In the genomic region with DNA sequence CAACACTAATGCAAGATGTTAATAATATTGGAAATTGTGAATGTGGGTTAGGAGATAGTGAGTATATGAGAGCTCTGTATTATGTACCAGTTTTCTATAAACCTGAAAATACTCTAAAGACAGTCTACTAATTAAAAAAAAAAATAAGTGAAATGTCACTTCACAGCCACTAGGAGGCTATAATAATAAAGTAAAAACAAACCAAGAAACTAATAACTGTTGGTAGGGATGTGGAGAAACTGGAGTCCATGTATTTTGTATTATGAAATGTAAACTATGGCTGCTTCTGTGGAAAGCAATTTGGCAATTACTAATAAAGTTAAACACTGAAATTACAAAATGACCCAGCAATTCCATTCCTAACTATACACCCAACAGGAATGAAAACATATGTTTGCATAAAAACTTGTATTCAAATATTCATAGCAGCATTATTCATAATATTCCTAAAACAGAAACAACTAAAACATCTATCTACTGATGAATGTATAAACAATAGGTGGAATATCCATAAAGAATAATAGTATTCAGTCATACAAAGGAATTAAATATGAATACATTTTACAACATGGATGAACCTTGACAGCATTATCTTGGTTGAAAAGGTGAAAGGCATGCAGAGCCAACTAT, we compare ENCODE assay signal across 11 cellular contexts. TPM values are rescaled to one million over a fixed set of nuclear protein-coding genes. Genes with fewer than 3 reads are reported as not detected.
DNase-seq lines count a peak whose midpoint lies in the region; ATAC-seq and TF ChIP-seq lines count a peak whose summit lies in the region.
"Had no signal": no experiment of that assay in that cellular context is flagged by ENCODE, and none has a peak within 500 bp of the region (broad histone marks: within the 10 kb centered on the region; RNA-seq: fewer than 3 reads in every experiment).

No MANE protein-coding gene starts in this region.

- DNase-seq in cardiac muscle cell (ENCODE audit: low read depth in 1 of 2, low spot score in 1 of 2): peak in 1 of 2 donors; percentile 3
- no peak for DNase-seq in Right ventricle myocardium superior
- DNase-seq in IMR-90: no peak
- no peak for DNase-seq in mammary epithelial cell
- no peak for DNase-seq in tibial artery
- DNase-seq in Caco-2: no peak
- no peak for DNase-seq in activated T-cell treated with anti-CD3 and anti-CD28 coated beads, Interleukin-2, amount 50 U/mL, for 48 hours
- no peak for DNase-seq in activated CD8-positive, alpha-beta memory T cell treated with anti-CD3 and anti-CD28 coated beads, Interleukin-2, amount 50 U/mL, for 4 hours
- DNase-seq: activated CD4-positive, alpha-beta T cell treated with anti-CD3 and anti-CD28 coated beads for 4 hours; NCI-H526 treated with DMSO at 0.1 percent for 48 hours had no signal

- H3K56ac ChIP-seq in IMR-90 (ENCODE audit: extremely low read depth, insufficient read depth, low read length): no peak overlapping the region

- CTCF ChIA-PET in IMR-90 (lab: Yijun Ruan, JAX) (interaction anchor here (1.4 kb wide), 1 partner anchor 31 kb away, joined by 3 read pairs; no protein-coding TSS in a partner anchor), mammary epithelial cell (lab: Charles Lee; ENCODE audit: low non-redundant PET) (interaction anchor here (0.5 to 0.6 kb wide), 2 partner anchors 85 to 172 kb away, joined by 3 to 11 read pairs; no protein-coding TSS in a partner anchor), Caco-2 (lab: Charles Lee) (no interaction called here)

- H3K27me3 ChIP-seq in cardiac muscle cell (no peaks in the 10 kb centered on the region), IMR-90 (ENCODE audit: control insufficient read depth, insufficient read depth, low read length) (no peaks in the 10 kb centered on the region), mammary epithelial cell (ENCODE audit: insufficient read depth, low read length) (no peaks in the 10 kb centered on the region), tibial artery (no peaks in the 10 kb centered on the region), Caco-2 (replicated peaks; ENCODE audit: control insufficient read depth, insufficient read depth, low read length) (no peaks in the 10 kb centered on the region)

- H3K9me3 Mint-ChIP-seq in Caco-2 (ENCODE audit: unreplicated experiment): no peaks in the 10 kb centered on the region

- intact Hi-C loops in Right ventricle myocardium superior (cut with DNase I): no loop called here
- intact Hi-C loops in IMR-90 (cut with micrococcal nuclease): loop anchor here (10.0 kb wide), 1 partner anchor 60 kb away; no protein-coding TSS in a partner anchor
- intact Hi-C loops in mammary epithelial cell (cut with micrococcal nuclease): loop anchor here (5.0 kb wide), 1 partner anchor 358 kb away; no protein-coding TSS in a partner anchor
- intact Hi-C loops in tibial artery (cut with DNase I; ENCODE audit: low total_unique reads): no loop called here
- intact Hi-C loops in Caco-2 (cut with micrococcal nuclease; ENCODE audit: unreplicated experiment): loop anchor here (1.0 kb wide), 1 partner anchor 91 kb away; no protein-coding TSS in a partner anchor

- H3K4me1 ChIP-seq in cardiac muscle cell (ENCODE audit: low read depth) (no peaks in the 10 kb centered on the region), IMR-90 (ENCODE audit: control insufficient read depth, insufficient read depth, low read length) (no peaks in the 10 kb centered on the region), mammary epithelial cell (ENCODE audit: insufficient read depth, low read length) (no peaks in the 10 kb centered on the region), tibial artery (no peaks in the 10 kb centered on the region), Caco-2 (no peaks in the 10 kb centered on the region)

- dilution Hi-C loops in IMR-90 (cut with HindIII; ENCODE audit: low sequenced_read_pairs, unreplicated experiment) (no loop called here), mammary epithelial cell (cut with HindIII; ENCODE audit: low sequenced_read_pairs) (no loop called here)

- H2AFZ ChIP-seq in IMR-90 (replicated peaks; ENCODE audit: low read length, poor library complexity) (no peak overlapping the region), mammary epithelial cell (ENCODE audit: low read depth, low read length) (no peak overlapping the region)

- no peak overlapping the region for H4K5ac ChIP-seq in IMR-90 (ENCODE audit: low read depth, low read length)

- H2BK5ac ChIP-seq in IMR-90 (ENCODE audit: low read depth, low read length, poor library complexity, severe bottlenecking): no peak overlapping the region

- in situ Hi-C loops in IMR-90 (cut with MboI; ENCODE audit: low sequenced_read_pairs): no loop called here
- in situ Hi-C loops in mammary epithelial cell (cut with MboI; ENCODE audit: low sequenced_read_pairs in 2 of 2): no loop called here

- no peak for ATAC-seq in Right ventricle myocardium superior (ENCODE audit: poor library complexity)
- ATAC-seq in IMR-90 (ENCODE audit: low read depth): no peak

- H3K18ac ChIP-seq in IMR-90 (ENCODE audit: low read depth, low read length): no peak overlapping the region

- no peaks in the 10 kb centered on the region for H3K36me3 ChIP-seq in cardiac muscle cell
- H3K36me3 ChIP-seq in IMR-90 (ENCODE audit: control insufficient read depth, insufficient read depth, low read length): no peaks in the 10 kb centered on the region
- no peaks in the 10 kb centered on the region for H3K36me3 ChIP-seq in mammary epithelial cell (ENCODE audit: insufficient read depth, low read length)
- H3K36me3 ChIP-seq in tibial artery: no peaks in the 10 kb centered on the region
- no peaks in the 10 kb centered on the region for H3K36me3 ChIP-seq in Caco-2 (ENCODE audit: control insufficient read depth, insufficient read depth, low read length)

- H2AK9ac ChIP-seq in IMR-90 (replicated peaks; ENCODE audit: low read depth, low read length, poor library complexity): no peak overlapping the region

- no peaks in the 10 kb centered on the region for H3K9me1 ChIP-seq in IMR-90 (ENCODE audit: insufficient read depth, low read length)

- no peak overlapping the region for H2AK5ac ChIP-seq in IMR-90 (ENCODE audit: low read depth, low read length)

- H3K4me1 Mint-ChIP-seq in Caco-2 (ENCODE audit: low read depth, unreplicated experiment): no peaks in the 10 kb centered on the region

- no peaks in the 10 kb centered on the region for H3K27me3 Mint-ChIP-seq in Caco-2 (ENCODE audit: insufficient read depth, unreplicated experiment)

- H4K20me1 ChIP-seq in IMR-90 (ENCODE audit: insufficient read depth, low read length): no peaks in the 10 kb centered on the region
- H4K20me1 ChIP-seq in mammary epithelial cell (ENCODE audit: insufficient read depth, low read length): no peaks in the 10 kb centered on the region

- no peaks in the 10 kb centered on the region for H3K79me2 ChIP-seq in mammary epithelial cell (ENCODE audit: insufficient read depth, low read length)

- no peaks in the 10 kb centered on the region for H3K36me3 Mint-ChIP-seq in Caco-2 (ENCODE audit: insufficient read depth, unreplicated experiment)

- H3K9ac ChIP-seq in IMR-90 (ENCODE audit: low read depth, low read length) (no peak overlapping the region), mammary epithelial cell (ENCODE audit: insufficient read depth, low read length) (no peak overlapping the region)

- TF ChIP-seq RAD21 in IMR-90 (IDR thresholded peaks at IDR 0.05; ENCODE audit: low read length): no peak

- no peak overlapping the region for H4K91ac ChIP-seq in IMR-90 (ENCODE audit: insufficient read depth, low read depth, low read length)

- H3K4me2 ChIP-seq in IMR-90 (ENCODE audit: low read depth, low read length) (no peak overlapping the region), mammary epithelial cell (ENCODE audit: insufficient read depth, low read depth, low read length) (no peak overlapping the region)

- POLR2A ChIA-PET in IMR-90 (lab: Charles Lee; ENCODE audit: unreplicated experiment) (no interaction called here), Caco-2 (lab: Charles Lee) (no interaction called here)

- H3K79me1 ChIP-seq in IMR-90 (ENCODE audit: low read depth in 1 of 2, low read length in 2 of 2): no peaks in the 10 kb centered on the region

- H2BK120ac ChIP-seq in IMR-90 (ENCODE audit: low read depth, low read length): no peak overlapping the region

- no peak overlapping the region for H3K27ac Mint-ChIP-seq in Caco-2 (ENCODE audit: unreplicated experiment)

- TF ChIP-seq CTCF in cardiac muscle cell (IDR thresholded peaks at IDR 0.05; ENCODE audit: low read depth, low read length): peak; percentile 28
- TF ChIP-seq CTCF in IMR-90 (conservative IDR thresholded peaks at IDR 0.05; ENCODE audit: low read depth, low read length): peak; percentile 31
- TF ChIP-seq CTCF in mammary epithelial cell (conservative IDR thresholded peaks at IDR 0.05 in 1 of 2, IDR thresholded peaks at IDR 0.05 in 1 of 2; ENCODE audit: extremely low read depth in 1 of 2, insufficient read depth in 1 of 2, low read depth in 1 of 2, low read length in 2 of 2): peak; percentile 40 to 47
- TF ChIP-seq CTCF in tibial artery (IDR thresholded peaks at IDR 0.05): no peak
- TF ChIP-seq CTCF in Caco-2 (IDR thresholded peaks at IDR 0.05; ENCODE audit: insufficient read depth in 1 of 2, low read depth in 1 of 2, low read length in 1 of 2, severe bottlenecking in 1 of 2, unreplicated experiment in 1 of 2): peak in 1 of 2 experiments; percentile 5

- H3K4me3 ChIP-seq in cardiac muscle cell (no peak overlapping the region), IMR-90 (ENCODE audit: insufficient read depth, low read depth, low read length) (no peak overlapping the region), mammary epithelial cell (replicated peaks in 1 of 3; ENCODE audit: insufficient read depth in 1 of 3, low read depth in 2 of 3, low read length in 3 of 3) (no peak overlapping the region), tibial artery (no peak overlapping the region), Caco-2 (ENCODE audit: low read depth, low read length) (no peak overlapping the region)

- H3K9me3 ChIP-seq in cardiac muscle cell (ENCODE audit: low read depth) (no peaks in the 10 kb centered on the region), IMR-90 (ENCODE audit: control insufficient read depth, insufficient read depth, low read length) (no peaks in the 10 kb centered on the region), mammary epithelial cell (replicated peaks; ENCODE audit: insufficient read depth, low read length) (no peaks in the 10 kb centered on the region), tibial artery (no peaks in the 10 kb centered on the region), Caco-2 (no peaks in the 10 kb centered on the region)

- no peak overlapping the region for H3K23ac ChIP-seq in IMR-90 (ENCODE audit: low read depth, low read length)

- H3K27ac ChIP-seq in cardiac muscle cell (no peak overlapping the region), IMR-90 (ENCODE audit: insufficient read depth, low read length) (no peak overlapping the region), mammary epithelial cell (ENCODE audit: insufficient read depth, low read depth, low read length) (no peak overlapping the region), tibial artery (no peak overlapping the region)

- no peak overlapping the region for H2BK20ac ChIP-seq in IMR-90 (ENCODE audit: low read depth, low read length)

- H2BK15ac ChIP-seq in IMR-90 (ENCODE audit: low read depth, low read length): no peak overlapping the region

- BruUV-seq in IMR-90 (replicated peaks; lab: Mats Ljungman, UMichigan) (no TSS peak), mammary epithelial cell (replicated peaks; lab: Mats Ljungman, UMichigan) (no TSS peak), Caco-2 (replicated peaks; lab: Mats Ljungman, UMichigan) (no TSS peak)

- no peak overlapping the region for H3K4ac ChIP-seq in IMR-90 (ENCODE audit: low read depth, low read length)

- no peak overlapping the region for H4K8ac ChIP-seq in IMR-90 (ENCODE audit: low read depth in 2 of 2, low read length in 2 of 2)

- no peak for TF ChIP-seq POLR2A in IMR-90 (IDR thresholded peaks at IDR 0.05; ENCODE audit: low read depth, low read length)

- no peak overlapping the region for H3K14ac ChIP-seq in IMR-90 (replicated peaks; ENCODE audit: low read depth, low read length)

- no peak overlapping the region for H3K4me3 Mint-ChIP-seq in Caco-2 (ENCODE audit: unreplicated experiment)

RNA-seq across cellular contexts. Expression of a gene that starts 36.2 kb away (rescaled TPM):
- total RNA-seq in cardiac muscle cell (0.49 TPM in 1 of 2 replicates, not detected in the other), Right ventricle myocardium superior (0.35 TPM), IMR-90 (2012; rRNA removed) (not detected in 2 replicates), mammary epithelial cell (not detected), Caco-2 (2022) (not detected in 2 replicates)
- polyA plus RNA-seq in cardiac muscle cell (0.17 and 0.82 TPM in 2 replicates), IMR-90 (2012; rRNA removed) (not detected in 2 replicates), mammary epithelial cell (not detected)
- polyA plus RNA-seq in IMR-90 (2012; cell fraction: cytosol; rRNA removed): not detected in 2 replicates
- not detected in 2 replicates for polyA plus RNA-seq in IMR-90 (2012; cell fraction: nucleus; rRNA removed; ENCODE audit: low replicate concordance)
- polyA minus RNA-seq in mammary epithelial cell: not detected
- polyA plus RNA-seq: BJ had no signal

Comparison
In these comparisons a context has a peak if more than half of its experiments do, and no peak if none do; other contexts are left out.
1. CTCF ChIP-seq: peak in cardiac muscle cell (single experiment), IMR-90 (single experiment) and mammary epithelial cell (2 of 2); none in tibial artery (0 of 2).
2. intact Hi-C loops: an anchor here in IMR-90 (10.0 kb wide), mammary epithelial cell (5.0 kb wide) and Caco-2 (1.0 kb wide); none called in Right ventricle myocardium superior and tibial artery.